Comparison of ENCODE assay signal across 18 cellular contexts in the genomic region with DNA sequence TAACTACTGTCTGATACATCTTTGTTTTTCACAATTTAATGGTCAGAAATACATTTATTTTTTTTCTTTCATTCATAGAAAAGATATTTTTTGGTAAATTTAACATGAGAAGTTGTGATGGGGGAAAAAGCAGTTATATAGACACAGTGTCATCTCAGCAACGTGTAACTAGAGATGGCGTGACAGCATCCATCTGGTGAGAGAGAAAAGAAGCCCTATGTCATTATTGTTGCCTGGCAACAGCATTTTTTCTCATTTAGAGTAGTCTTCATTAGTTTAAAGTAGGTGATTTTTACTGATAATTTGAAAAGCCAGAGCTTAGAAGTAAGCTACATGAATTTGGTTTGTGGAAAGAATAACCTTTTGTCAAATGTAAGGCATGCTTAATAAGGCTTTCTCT.
A peak's percentile ranks its signal among the peaks of the same experiment; 100 is the strongest.
DNase-seq lines count a peak whose midpoint lies in the region; ATAC-seq lines count a peak whose summit lies in the region.
"Had no signal": no experiment of that assay in that cellular context is flagged by ENCODE, and none has a peak within 500 bp of the region (broad histone marks: within the 10 kb centered on the region; RNA-seq: fewer than 3 reads in every experiment).

No MANE protein-coding gene starts in this region.

- no peak overlapping the region for H3K14ac ChIP-seq in neuronal stem cell (ENCODE audit: low read length)

- H3K27ac ChIP-seq in HUES48 (ENCODE audit: low read depth, low read length): peak overlapping the region; percentile 61
- H3K27ac ChIP-seq in neuronal stem cell (replicated peaks; ENCODE audit: low read length): no peak overlapping the region
- H3K27ac ChIP-seq: BLaER1, heart left ventricle, lower lobe of right lung, pancreas, SJCRH30 had no signal

- no peak overlapping the region for H3K4me2 ChIP-seq in neuronal stem cell (ENCODE audit: insufficient read depth, low read length, poor library complexity, severe bottlenecking)
- H3K4me2 ChIP-seq: BLaER1 had no signal

- no peak overlapping the region for H2BK120ac ChIP-seq in neuronal stem cell (ENCODE audit: low read depth, low read length)

- peak; percentile 31 for DNase-seq in NCI-H1694 treated with DMSO at 0.1 percent for 48 hours (lab: John Stamatoyannopoulos, UW)
- peak; percentile 86 for DNase-seq in NCI-H748 treated with DMSO at 0.1 percent for 48 hours (lab: John Stamatoyannopoulos, UW)
- no peak for DNase-seq in neuronal stem cell (ENCODE audit: low spot score)
- no peak for DNase-seq in activated T-cell treated with anti-CD3 and anti-CD28 coated beads, Interleukin-2, amount 50 U/mL, for 72 hours
- DNase-seq in left cardiac atrium: no peak
- DNase-seq in ACHN: no peak
- DNase-seq: activated CD8-positive, alpha-beta T cell treated with anti-CD3 and anti-CD28 coated beads for 36 hours; activated T-cell treated with anti-CD3 and anti-CD28 coated beads, Interleukin-2, amount 50 U/mL, for 4 hours; effector memory CD8-positive, alpha-beta T cell; heart left ventricle; lower lobe of right lung; pancreas; SJCRH30; stimulated activated CD4-positive, alpha-beta T cell treated with anti-CD3 and anti-CD28 coated beads, Interleukin-1b, Interleukin-23, amount 100 ng/mL, for 48 hours; T-helper 2 cell had no signal

- no peak overlapping the region for H4K8ac ChIP-seq in neuronal stem cell (ENCODE audit: low read depth, low read length)

- H3K4me3 ChIP-seq in HUES48 (ENCODE audit: low read depth, low read length) (no peak overlapping the region; the same call in 1 of the 2 replicates), neuronal stem cell (ENCODE audit: low read length in 2 of 2) (no peak overlapping the region)
- H3K4me3 ChIP-seq: BLaER1, heart left ventricle, lower lobe of right lung, pancreas, SJCRH30 had no signal

- no peaks in the 10 kb centered on the region for H3K9me3 ChIP-seq in HUES48 (ENCODE audit: control insufficient read depth, insufficient read depth, low read length)
- H3K9me3 ChIP-seq in neuronal stem cell (replicated peaks in 1 of 2; ENCODE audit: control insufficient read depth in 2 of 2, insufficient read depth in 1 of 2, low read depth in 1 of 2, low read length in 2 of 2): no peaks in the 10 kb centered on the region
- H3K9me3 ChIP-seq: BLaER1, heart left ventricle, lower lobe of right lung, pancreas, SJCRH30 had no signal

- no peak overlapping the region for H3K4me3 Mint-ChIP-seq in activated T-cell treated with anti-CD3 and anti-CD28 coated beads, Interleukin-2, amount 50 U/mL, for 72 hours
- H3K4me3 Mint-ChIP-seq: activated CD8-positive, alpha-beta T cell treated with anti-CD3 and anti-CD28 coated beads for 36 hours; activated naive CD4-positive, alpha-beta T cell treated with anti-CD3 and anti-CD28 coated beads, Interleukin-2, amount 50 U/mL, for 24 hours; activated T-cell treated with anti-CD3 and anti-CD28 coated beads, Interleukin-2, amount 50 U/mL, for 4 hours; effector memory CD8-positive, alpha-beta T cell had no signal

- no peak overlapping the region for H2BK12ac ChIP-seq in neuronal stem cell (ENCODE audit: low read length)

- H4K91ac ChIP-seq in neuronal stem cell (ENCODE audit: low read depth, low read length, poor library complexity): no peak overlapping the region

- no CpG with 5 or more reads among the region's 2 CpGs for WGBS in neuronal stem cell (ENCODE audit: extremely low coverage in 2 of 2, insufficient read length in 2 of 2, insufficient replicate concordance in 1 of 2), 2 donors

- H3K79me1 ChIP-seq in neuronal stem cell (ENCODE audit: low read depth, low read length): no peaks in the 10 kb centered on the region

- H3K9me3 Mint-ChIP-seq in activated T-cell treated with anti-CD3 and anti-CD28 coated beads, Interleukin-2, amount 50 U/mL, for 72 hours: peaks cover 0 to 2% of the 10 kb centered on the region in 2 donors
- H3K9me3 Mint-ChIP-seq: activated naive CD4-positive, alpha-beta T cell treated with anti-CD3 and anti-CD28 coated beads, Interleukin-2, amount 50 U/mL, for 24 hours; activated T-cell treated with anti-CD3 and anti-CD28 coated beads, Interleukin-2, amount 50 U/mL, for 4 hours had no signal

- H3K27me3 ChIP-seq in HUES48 (ENCODE audit: control insufficient read depth, insufficient read depth, low read length) (no peaks in the 10 kb centered on the region), neuronal stem cell (ENCODE audit: control insufficient read depth in 3 of 3, insufficient read depth in 3 of 3, low read depth in 1 of 3, low read length in 3 of 3) (no peaks in the 10 kb centered on the region)
- H3K27me3 ChIP-seq: BLaER1, heart left ventricle, pancreas, SJCRH30 had no signal

- H2AFZ ChIP-seq in neuronal stem cell (ENCODE audit: low read length): peak overlapping the region; percentile 31

- in situ Hi-C loops in ACHN (cut with HindIII; ENCODE audit: low pct_ligation_motif_present, low pct_unique_long_range_greater_than_20kb, low sequenced_read_pairs): no loop called here

- H2BK5ac ChIP-seq in neuronal stem cell (ENCODE audit: low read length): no peak overlapping the region

- no peak overlapping the region for H3K9ac ChIP-seq in HUES48 (ENCODE audit: low read depth, low read length)
- no peak overlapping the region for H3K9ac ChIP-seq in neuronal stem cell (ENCODE audit: low read depth, low read length, poor library complexity)
- H3K9ac ChIP-seq: BLaER1 had no signal

- intact Hi-C loops in left cardiac atrium (cut with DNase I): no loop called here

- H2BK15ac ChIP-seq in neuronal stem cell (ENCODE audit: low read length): no peak overlapping the region

- H3K4me1 Mint-ChIP-seq in activated T-cell treated with anti-CD3 and anti-CD28 coated beads, Interleukin-2, amount 50 U/mL, for 72 hours (ENCODE audit: low read depth): no peaks in the 10 kb centered on the region
- H3K4me1 Mint-ChIP-seq: activated naive CD4-positive, alpha-beta T cell treated with anti-CD3 and anti-CD28 coated beads, Interleukin-2, amount 50 U/mL, for 24 hours had no signal

- no peak overlapping the region for H2AK5ac ChIP-seq in neuronal stem cell (ENCODE audit: low read depth, low read length)

- H3K23ac ChIP-seq in neuronal stem cell (ENCODE audit: low read depth, low read length, poor library complexity): no peak overlapping the region

- no peaks in the 10 kb centered on the region for H3K36me3 ChIP-seq in HUES48 (ENCODE audit: control insufficient read depth, insufficient read depth, low read length)
- H3K36me3 ChIP-seq in neuronal stem cell (replicated peaks in 1 of 2; ENCODE audit: control insufficient read depth in 2 of 2, insufficient read depth in 2 of 2, low read length in 2 of 2): no peaks in the 10 kb centered on the region
- H3K36me3 ChIP-seq: BLaER1, heart left ventricle, lower lobe of right lung, pancreas, SJCRH30 had no signal

- H3K18ac ChIP-seq in neuronal stem cell (ENCODE audit: low read length): no peak overlapping the region

- no peaks in the 10 kb centered on the region for H3K27me3 Mint-ChIP-seq in activated T-cell treated with anti-CD3 and anti-CD28 coated beads, Interleukin-2, amount 50 U/mL, for 72 hours (ENCODE audit: low read depth)
- H3K27me3 Mint-ChIP-seq: activated CD8-positive, alpha-beta T cell treated with anti-CD3 and anti-CD28 coated beads for 36 hours; activated naive CD4-positive, alpha-beta T cell treated with anti-CD3 and anti-CD28 coated beads, Interleukin-2, amount 50 U/mL, for 24 hours; effector memory CD8-positive, alpha-beta T cell had no signal

- no peak overlapping the region for H3K4ac ChIP-seq in neuronal stem cell (ENCODE audit: low read length)

- no peak for ATAC-seq in activated T-cell treated with anti-CD3 and anti-CD28 coated beads, Interleukin-2, amount 50 U/mL, for 72 hours (replicated peaks in 1 of 2)
- ATAC-seq in left cardiac atrium: no peak
- ATAC-seq: activated CD8-positive, alpha-beta T cell treated with anti-CD3 and anti-CD28 coated beads for 36 hours; activated T-cell treated with anti-CD3 and anti-CD28 coated beads, Interleukin-2, amount 50 U/mL, for 4 hours; effector memory CD8-positive, alpha-beta T cell; heart left ventricle; lower lobe of right lung had no signal

- peaks cover 65% of the 10 kb centered on the region for H3K4me1 ChIP-seq in HUES48 (ENCODE audit: control insufficient read depth, insufficient read depth, low read length)
- H3K4me1 ChIP-seq in neuronal stem cell (ENCODE audit: control insufficient read depth in 2 of 2, insufficient read depth in 1 of 2, low read depth in 1 of 2, low read length in 2 of 2): peaks cover 10 to 46% of the 10 kb centered on the region in 2 donors
- H3K4me1 ChIP-seq: pancreas had no signal

- H3K36me3 Mint-ChIP-seq in activated T-cell treated with anti-CD3 and anti-CD28 coated beads, Interleukin-2, amount 50 U/mL, for 72 hours (ENCODE audit: insufficient read depth in 2 of 2): no peaks in the 10 kb centered on the region
- H3K36me3 Mint-ChIP-seq: activated naive CD4-positive, alpha-beta T cell treated with anti-CD3 and anti-CD28 coated beads, Interleukin-2, amount 50 U/mL, for 24 hours had no signal

- H3K27ac Mint-ChIP-seq in activated T-cell treated with anti-CD3 and anti-CD28 coated beads, Interleukin-2, amount 50 U/mL, for 72 hours: no peak overlapping the region
- H3K27ac Mint-ChIP-seq: activated CD8-positive, alpha-beta T cell treated with anti-CD3 and anti-CD28 coated beads for 36 hours; activated naive CD4-positive, alpha-beta T cell treated with anti-CD3 and anti-CD28 coated beads, Interleukin-2, amount 50 U/mL, for 24 hours; effector memory CD8-positive, alpha-beta T cell had no signal

Comparison
In these comparisons a context has a peak if more than half of its experiments do, and no peak if none do; other contexts are left out.
1. DNase-seq: peak in NCI-H1694 treated with DMSO at 0.1 percent for 48 hours (single experiment) and NCI-H748 treated with DMSO at 0.1 percent for 48 hours (single experiment); none in neuronal stem cell (single experiment), activated T-cell treated with anti-CD3 and anti-CD28 coated beads, Interleukin-2, amount 50 U/mL, for 72 hours (0 of 2), left cardiac atrium (single experiment) and ACHN (single experiment).